ENCODE assay signal across 32 cellular contexts in genomic region chr11:129319751-129320150, GRCh38. TPM values are rescaled to one million over a fixed set of nuclear protein-coding genes. Genes with fewer than 3 reads are reported as not detected.
"Had no signal": no experiment of that assay in that cellular context is flagged by ENCODE, and none has a peak within 500 bp of the region (broad histone marks: within the 10 kb centered on the region; RNA-seq: fewer than 3 reads in every experiment).

No MANE protein-coding gene starts in this region.

- H3K4me1 Mint-ChIP-seq: activated naive CD8-positive, alpha-beta T cell treated with anti-CD3 and anti-CD28 coated beads, Interleukin-2, amount 10 ng/mL, durations not matched to agents 7 days and 5 days had no signal

- H3K27me3 Mint-ChIP-seq: activated CD4-positive, alpha-beta memory T cell treated with anti-CD3 and anti-CD28 coated beads for 36 hours; activated naive CD8-positive, alpha-beta T cell treated with anti-CD3 and anti-CD28 coated beads, Interleukin-2, amount 10 ng/mL, durations not matched to agents 7 days and 5 days had no signal

- H3K27ac Mint-ChIP-seq: activated CD4-positive, alpha-beta memory T cell treated with anti-CD3 and anti-CD28 coated beads for 36 hours; activated naive CD4-positive, alpha-beta T cell treated with anti-CD3 and anti-CD28 coated beads for 36 hours; activated naive CD8-positive, alpha-beta T cell treated with anti-CD3 and anti-CD28 coated beads, Interleukin-2, amount 10 ng/mL, durations not matched to agents 7 days and 5 days; activated T-helper 1 cell treated with anti-CD3 and anti-CD28 coated beads, Interleukin-12 subunit alpha, Interleukin-12 subunit beta, Interleukin-2, Interleukin-4 antibody, amounts not matched to agents 30 ng/mL and 10 ng/mL and 1 ng/mL, durations not matched to agents 14 hours and 24 hours and 36 hours; effector memory CD8-positive, alpha-beta T cell; mesothelial cell of epicardium; nephron progenitor cell had no signal

- DNase-seq: activated CD4-positive, alpha-beta memory T cell treated with anti-CD3 and anti-CD28 coated beads for 36 hours; activated CD4-positive, alpha-beta T cell treated with anti-CD3 and anti-CD28 coated beads for 48 hours; activated CD8-positive, alpha-beta memory T cell treated with anti-CD3 and anti-CD28 coated beads, Interleukin-2, amount 50 U/mL, for 4 hours; activated effector memory CD4-positive, alpha-beta T cell treated with anti-CD3 and anti-CD28 coated beads, Interleukin-2, amount 50 U/mL, for 16 hours; activated naive CD4-positive, alpha-beta T cell treated with anti-CD3 and anti-CD28 coated beads for 36 hours; activated naive CD8-positive, alpha-beta T cell treated with anti-CD3 and anti-CD28 coated beads, Interleukin-2, amount 10 ng/mL, durations not matched to agents 7 days and 5 days; activated T-cell treated with anti-CD3 and anti-CD28 coated beads, Interleukin-2, amount 50 U/mL, for 1 hour; brain microvascular endothelial cell; caudate nucleus; cortex of kidney; effector memory CD8-positive, alpha-beta T cell; erythroblast; hippocampal formation; left ventricle myocardium superior; naive B cell; nephron progenitor cell; ovary; right lobe of liver; stimulated activated CD4-positive, alpha-beta T cell treated with anti-CD3 and anti-CD28 coated beads, Interleukin-4, amount 100 ng/mL, for 1 hour; stimulated activated naive CD8-positive, alpha-beta T cell treated with anti-CD3 and anti-CD28 coated beads, Interleukin-15, Interleukin-2, amounts not matched to agents 100 U/mL and 50 U/mL, for 24 hours; T-helper 9 cell; upper lobe of left lung; WERI-Rb-1 had no signal

- H3K36me3 Mint-ChIP-seq: activated CD4-positive, alpha-beta memory T cell treated with anti-CD3 and anti-CD28 coated beads for 36 hours; activated naive CD8-positive, alpha-beta T cell treated with anti-CD3 and anti-CD28 coated beads, Interleukin-2, amount 10 ng/mL, durations not matched to agents 7 days and 5 days; mesothelial cell of epicardium; naive B cell had no signal

- H3K4me3 Mint-ChIP-seq: activated CD4-positive, alpha-beta memory T cell treated with anti-CD3 and anti-CD28 coated beads for 36 hours; activated naive CD4-positive, alpha-beta T cell treated with anti-CD3 and anti-CD28 coated beads for 36 hours; activated naive CD8-positive, alpha-beta T cell treated with anti-CD3 and anti-CD28 coated beads, Interleukin-2, amount 10 ng/mL, durations not matched to agents 7 days and 5 days; activated T-helper 1 cell treated with anti-CD3 and anti-CD28 coated beads, Interleukin-12 subunit alpha, Interleukin-12 subunit beta, Interleukin-2, Interleukin-4 antibody, amounts not matched to agents 30 ng/mL and 10 ng/mL and 1 ng/mL, durations not matched to agents 14 hours and 24 hours and 36 hours; effector memory CD8-positive, alpha-beta T cell; mesothelial cell of epicardium; naive B cell; nephron progenitor cell had no signal

- ATAC-seq: activated CD4-positive, CD25-positive, alpha-beta regulatory T cell treated with anti-CD3 and anti-CD28 coated beads, Interleukin-2, amount 50 U/mL, for 24 hours; effector memory CD8-positive, alpha-beta T cell; gastroesophageal sphincter; left cardiac atrium; left ventricle myocardium superior; stimulated activated naive CD8-positive, alpha-beta T cell treated with anti-CD3 and anti-CD28 coated beads, Interleukin-15, Interleukin-2, amounts not matched to agents 100 U/mL and 50 U/mL, for 24 hours had no signal

- H3K9me3 Mint-ChIP-seq: activated CD4-positive, alpha-beta memory T cell treated with anti-CD3 and anti-CD28 coated beads for 36 hours; activated naive CD4-positive, alpha-beta T cell treated with anti-CD3 and anti-CD28 coated beads for 36 hours; activated naive CD8-positive, alpha-beta T cell treated with anti-CD3 and anti-CD28 coated beads, Interleukin-2, amount 10 ng/mL, durations not matched to agents 7 days and 5 days; activated T-helper 1 cell treated with anti-CD3 and anti-CD28 coated beads, Interleukin-12 subunit alpha, Interleukin-12 subunit beta, Interleukin-2, Interleukin-4 antibody, amounts not matched to agents 30 ng/mL and 10 ng/mL and 1 ng/mL, durations not matched to agents 14 hours and 24 hours and 36 hours; effector memory CD8-positive, alpha-beta T cell; mesothelial cell of epicardium; naive B cell; nephron progenitor cell had no signal

RNA-seq across cellular contexts. Expression of gene BARX2, which starts 55.9 kb away (rescaled TPM):
- total RNA-seq: activated naive CD8-positive, alpha-beta T cell treated with anti-CD3 and anti-CD28 coated beads, Interleukin-2, amount 10 ng/mL, durations not matched to agents 7 days and 5 days; ascending aorta; chondrocyte; left cardiac atrium; left ventricle myocardium superior; lung microvascular endothelial cell; right lobe of liver; skeletal muscle tissue had no signal
